In genomic region chr1:104630567-104630966, GRCh38 we compare ENCODE assay signal across 14 cellular contexts.
A peak's percentile ranks its signal among the peaks of the same experiment; 100 is the strongest.
DNase-seq lines count a peak whose midpoint lies in the region; ATAC-seq lines count a peak whose summit lies in the region.
"Had no signal": no experiment of that assay in that cellular context is flagged by ENCODE, and none has a peak within 500 bp of the region (broad histone marks: within the 10 kb centered on the region; RNA-seq: fewer than 3 reads in every experiment).

No MANE protein-coding gene starts in this region.

- ATAC-seq in HG02759 (IDR thresholded peaks at IDR 0.05; ENCODE audit: unreplicated experiment) = no peak

- H3K27ac ChIP-seq in caudate nucleus (ENCODE audit: low read depth, low read length) = peak overlapping the region; percentile 16
- H3K27ac ChIP-seq: C4-2B had no signal

- DNase-seq in NCI-H526 (lab: John Stamatoyannopoulos, UW) (peak; percentile 15 to 39), NCI-H526 treated with DMSO at 0.1 percent for 48 hours (lab: John Stamatoyannopoulos, UW) (peak; percentile 26), caudate nucleus (lab: John Stamatoyannopoulos, UW) (peak in 1 of 61 donors; percentile 19), putamen (ENCODE audit: low spot score) (peak; percentile 54), amniotic stem cell (lab: John Stamatoyannopoulos, UW) (no peak)
- DNase-seq: ACHN; Caco-2; CD4-positive, alpha-beta T cell; DMS79 treated with DMSO at 0.1 percent for 48 hours; GF-D8; GOT3; H7 had no signal
